In the genomic region with DNA sequence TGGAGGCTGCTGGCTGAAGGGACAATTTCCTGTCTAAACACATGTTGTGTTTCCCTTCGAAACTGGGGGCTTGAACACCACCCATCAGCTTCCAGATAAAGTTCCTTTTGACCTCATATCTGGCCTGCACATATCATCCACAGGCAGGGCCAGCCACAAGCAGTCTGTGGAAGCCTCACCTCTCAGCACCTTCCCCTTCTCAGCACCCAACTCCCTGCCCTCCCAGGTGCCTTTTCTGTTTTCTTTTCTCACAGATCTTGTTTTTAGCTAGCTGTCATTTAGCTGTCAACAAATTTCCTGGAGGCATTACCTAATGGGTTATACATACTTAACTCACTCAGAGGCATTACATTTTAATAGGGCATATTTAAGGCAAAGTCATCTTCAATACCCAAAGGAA, we compare ENCODE assay signal across 28 cellular contexts.
A peak's percentile ranks its signal among the peaks of the same experiment; 100 is the strongest.
DNase-seq lines count a peak whose midpoint lies in the region; ATAC-seq, FAIRE-seq and TF ChIP-seq lines count a peak whose summit lies in the region.
"Had no signal": no experiment of that assay in that cellular context is flagged by ENCODE, and none has a peak within 500 bp of the region (broad histone marks: within the 10 kb centered on the region; RNA-seq: fewer than 3 reads in every experiment).

No MANE protein-coding gene starts in this region.

- no peaks in the 10 kb centered on the region for H3K27me3 ChIP-seq in DOHH2 (ENCODE audit: control insufficient read depth, low read length)
- H3K27me3 ChIP-seq in RWPE2 (ENCODE audit: insufficient read depth, poor library complexity, severe bottlenecking): no peaks in the 10 kb centered on the region
- no peaks in the 10 kb centered on the region for H3K27me3 ChIP-seq in keratinocyte (ENCODE audit: control insufficient read depth, extremely low read depth, insufficient read depth, low read length)
- H3K27me3 ChIP-seq in smooth muscle cell (ENCODE audit: low read depth): no peaks in the 10 kb centered on the region
- H3K27me3 ChIP-seq: Peyer's patch had no signal

- H3K4me3 Mint-ChIP-seq in stimulated activated effector memory CD8-positive, alpha-beta T cell treated with anti-CD3 and anti-CD28 coated beads, Interleukin-12 subunit alpha, Interleukin-12 subunit beta, amount 100 ng/mL, for 72 hours: no peak overlapping the region
- H3K4me3 Mint-ChIP-seq: CD8-positive, alpha-beta T cell; HFFc6 had no signal

- H3K9ac ChIP-seq in keratinocyte (ENCODE audit: control insufficient read depth, extremely low read depth, insufficient read depth, low read length) (no peak overlapping the region), smooth muscle cell (ENCODE audit: low read depth) (no peak overlapping the region)

- H2AFZ ChIP-seq in keratinocyte (ENCODE audit: control insufficient read depth, low read length) (peak overlapping the region; percentile 37), smooth muscle cell (ENCODE audit: low read depth) (peak overlapping the region; percentile 13)

- H3K4me2 ChIP-seq in DOHH2 (ENCODE audit: low read length) (peak overlapping the region; percentile 72; the same call in 1 of the 2 replicates), keratinocyte (ENCODE audit: control insufficient read depth, extremely low read depth, insufficient read depth, low read depth, low read length) (no peak overlapping the region), smooth muscle cell (no peak overlapping the region)

- no peak overlapping the region for H3K27ac Mint-ChIP-seq in stimulated activated effector memory CD8-positive, alpha-beta T cell treated with anti-CD3 and anti-CD28 coated beads, Interleukin-12 subunit alpha, Interleukin-12 subunit beta, amount 100 ng/mL, for 72 hours
- H3K27ac Mint-ChIP-seq: CD8-positive, alpha-beta T cell; HFFc6 had no signal

- dilution Hi-C loops in keratinocyte (cut with MboI; ENCODE audit: extremely low pct_ligation_motif_present, low sequenced_read_pairs): no loop called here

- H3K27ac ChIP-seq in DOHH2 (ENCODE audit: low read depth, low read length) (no peak overlapping the region), RWPE2 (ENCODE audit: poor library complexity, severe bottlenecking) (peak overlapping the region; percentile 89), keratinocyte (ENCODE audit: control insufficient read depth, insufficient read depth, low read length) (no peak overlapping the region), smooth muscle cell (ENCODE audit: low read depth) (no peak overlapping the region)
- H3K27ac ChIP-seq: C4-2B, Peyer's patch, SJCRH30 had no signal

- 57% methylated on average over 1 of the region's 1 CpG for WGBS in smooth muscle cell (ENCODE audit: low lambda C conversion rate)

- no peak for ATAC-seq in RWPE2 (ENCODE audit: low read depth)
- ATAC-seq in HG02763 (IDR thresholded peaks at IDR 0.05; ENCODE audit: unreplicated experiment): no peak
- no peak for ATAC-seq in stimulated activated effector memory CD8-positive, alpha-beta T cell treated with anti-CD3 and anti-CD28 coated beads, Interleukin-12 subunit alpha, Interleukin-12 subunit beta, amount 100 ng/mL, for 72 hours
- ATAC-seq: A549; CD8-positive, alpha-beta T cell; GM12878; Right ventricle myocardium inferior had no signal

- peaks cover 70% of the 10 kb centered on the region for H3K4me1 ChIP-seq in DOHH2 (ENCODE audit: control insufficient read depth, low read length)
- peaks cover 23% of the 10 kb centered on the region for H3K4me1 ChIP-seq in RWPE2 (ENCODE audit: insufficient read depth, poor library complexity, severe bottlenecking)
- H3K4me1 ChIP-seq in keratinocyte (ENCODE audit: control insufficient read depth, extremely low read depth, insufficient read depth, low read length): peaks cover 35% of the 10 kb centered on the region
- H3K4me1 ChIP-seq in smooth muscle cell (ENCODE audit: low read depth): no peaks in the 10 kb centered on the region
- H3K4me1 ChIP-seq: HAP-1, Peyer's patch, SJCRH30 had no signal

- no peaks in the 10 kb centered on the region for H3K79me2 ChIP-seq in DOHH2 (ENCODE audit: control insufficient read depth, low read length)
- no peaks in the 10 kb centered on the region for H3K79me2 ChIP-seq in keratinocyte (ENCODE audit: control insufficient read depth, insufficient read depth, low read length)
- no peaks in the 10 kb centered on the region for H3K79me2 ChIP-seq in smooth muscle cell (ENCODE audit: low read depth)

- H3K36me3 ChIP-seq in DOHH2 (ENCODE audit: control insufficient read depth, low read length) (no peaks in the 10 kb centered on the region), RWPE2 (ENCODE audit: low read depth) (no peaks in the 10 kb centered on the region), keratinocyte (ENCODE audit: control insufficient read depth in 2 of 2, extremely low read depth in 1 of 2, insufficient read depth in 2 of 2, low read length in 2 of 2) (no peaks in the 10 kb centered on the region), smooth muscle cell (ENCODE audit: low read depth) (no peaks in the 10 kb centered on the region)
- H3K36me3 ChIP-seq: HAP-1, Peyer's patch, SJCRH30 had no signal

- H3K9me3 Mint-ChIP-seq in stimulated activated effector memory CD8-positive, alpha-beta T cell treated with anti-CD3 and anti-CD28 coated beads, Interleukin-12 subunit alpha, Interleukin-12 subunit beta, amount 100 ng/mL, for 72 hours: peaks cover 4% of the 10 kb centered on the region
- H3K9me3 Mint-ChIP-seq: CD8-positive, alpha-beta T cell; HFFc6 had no signal

- no peaks in the 10 kb centered on the region for H3K36me3 Mint-ChIP-seq in stimulated activated effector memory CD8-positive, alpha-beta T cell treated with anti-CD3 and anti-CD28 coated beads, Interleukin-12 subunit alpha, Interleukin-12 subunit beta, amount 100 ng/mL, for 72 hours
- H3K36me3 Mint-ChIP-seq: CD8-positive, alpha-beta T cell had no signal

- no peaks in the 10 kb centered on the region for H3K9me1 ChIP-seq in keratinocyte (ENCODE audit: control insufficient read depth, extremely low read depth, insufficient read depth, low read length)

- DNase-seq in RWPE2 (ENCODE audit: low spot score) (no peak), keratinocyte (ENCODE audit: low read depth, low spot score) (no peak), smooth muscle cell (lab: John Stamatoyannopoulos, UW; ENCODE audit: unreplicated experiment) (no peak), RCC 7860 (ENCODE audit: low spot score) (no peak)
- no peak for DNase-seq in stimulated activated effector memory CD8-positive, alpha-beta T cell treated with anti-CD3 and anti-CD28 coated beads, Interleukin-12 subunit alpha, Interleukin-12 subunit beta, amount 100 ng/mL, for 72 hours (ENCODE audit: low spot score in 2 of 2)
- DNase-seq: AML-193; Caco-2; CD8-positive, alpha-beta T cell; EL; GDM1; GOT3; HFFc6; Karpas-422; NCI-H1105; NCI-H146; NCI-H1930; NCI-H2107; NCI-H446; NCI-H524 treated with DMSO at 0.1 percent for 48 hours; Peyer's patch; SJCRH30 had no signal

- H3K9me2 ChIP-seq in DOHH2 (replicated peaks; ENCODE audit: control insufficient read depth, low read length): no peaks in the 10 kb centered on the region

- H4K20me1 ChIP-seq in DOHH2 (ENCODE audit: control insufficient read depth, insufficient read depth, low read depth, low read length): no peaks in the 10 kb centered on the region
- no peaks in the 10 kb centered on the region for H4K20me1 ChIP-seq in keratinocyte (ENCODE audit: control insufficient read depth, extremely low read depth, insufficient read depth, low read length)
- H4K20me1 ChIP-seq in smooth muscle cell (ENCODE audit: low read depth): no peaks in the 10 kb centered on the region

- FAIRE-seq in keratinocyte (lab: Jason Lieb, UNC) (peak; percentile 36), RCC 7860 (lab: Jason Lieb, UNC) (no peak)
- FAIRE-seq: A549, GM12878 had no signal

- no peak overlapping the region for H3K4me3 ChIP-seq in DOHH2 (ENCODE audit: low read length)
- no peak overlapping the region for H3K4me3 ChIP-seq in RWPE2 (ENCODE audit: severe bottlenecking)
- H3K4me3 ChIP-seq in keratinocyte (ENCODE audit: control insufficient read depth in 2 of 3, extremely low read depth in 1 of 3, insufficient read depth in 2 of 3, low read depth in 1 of 3, low read length in 3 of 3): no peak overlapping the region
- H3K4me3 ChIP-seq in smooth muscle cell: no peak overlapping the region
- H3K4me3 ChIP-seq: A549, GM12878, HAP-1, Peyer's patch, SJCRH30 had no signal

- TF ChIP-seq CTCF in DOHH2 (IDR thresholded peaks at IDR 0.05; ENCODE audit: low read depth, low read length, poor library complexity, severe bottlenecking) (no peak), RWPE2 (IDR thresholded peaks at IDR 0.05; ENCODE audit: poor library complexity, severe bottlenecking) (no peak), keratinocyte (optimal IDR thresholded peaks at IDR 0.05 in 1 of 3, IDR thresholded peaks at IDR 0.05 in 1 of 3, conservative IDR thresholded peaks at IDR 0.05 in 1 of 3; ENCODE audit: extremely low read depth in 1 of 3, insufficient read depth in 2 of 3, low read length in 3 of 3) (no peak), smooth muscle cell (IDR thresholded peaks at IDR 0.05; ENCODE audit: borderline replicate concordance, insufficient read depth, poor library complexity, severe bottlenecking) (no peak)

- H3K9me3 ChIP-seq in DOHH2 (ENCODE audit: control insufficient read depth, insufficient read depth, low read length): no peaks in the 10 kb centered on the region
- no peaks in the 10 kb centered on the region for H3K9me3 ChIP-seq in RWPE2 (ENCODE audit: severe bottlenecking)
- no peaks in the 10 kb centered on the region for H3K9me3 ChIP-seq in keratinocyte (ENCODE audit: control insufficient read depth, low read depth, low read length)
- no peaks in the 10 kb centered on the region for H3K9me3 ChIP-seq in smooth muscle cell (replicated peaks; ENCODE audit: low read depth)
- H3K9me3 ChIP-seq: A549, Caco-2, HAP-1, Peyer's patch, SJCRH30 had no signal

- H3F3A ChIP-seq in DOHH2 (ENCODE audit: control insufficient read depth, insufficient read depth) (peaks cover 9% of the 10 kb centered on the region), smooth muscle cell (ENCODE audit: low read depth) (no peaks in the 10 kb centered on the region)

- H3K4me1 Mint-ChIP-seq in stimulated activated effector memory CD8-positive, alpha-beta T cell treated with anti-CD3 and anti-CD28 coated beads, Interleukin-12 subunit alpha, Interleukin-12 subunit beta, amount 100 ng/mL, for 72 hours: peaks cover 7% of the 10 kb centered on the region
